Comparison of ENCODE assay signal across 11 cellular contexts in the genomic region with DNA sequence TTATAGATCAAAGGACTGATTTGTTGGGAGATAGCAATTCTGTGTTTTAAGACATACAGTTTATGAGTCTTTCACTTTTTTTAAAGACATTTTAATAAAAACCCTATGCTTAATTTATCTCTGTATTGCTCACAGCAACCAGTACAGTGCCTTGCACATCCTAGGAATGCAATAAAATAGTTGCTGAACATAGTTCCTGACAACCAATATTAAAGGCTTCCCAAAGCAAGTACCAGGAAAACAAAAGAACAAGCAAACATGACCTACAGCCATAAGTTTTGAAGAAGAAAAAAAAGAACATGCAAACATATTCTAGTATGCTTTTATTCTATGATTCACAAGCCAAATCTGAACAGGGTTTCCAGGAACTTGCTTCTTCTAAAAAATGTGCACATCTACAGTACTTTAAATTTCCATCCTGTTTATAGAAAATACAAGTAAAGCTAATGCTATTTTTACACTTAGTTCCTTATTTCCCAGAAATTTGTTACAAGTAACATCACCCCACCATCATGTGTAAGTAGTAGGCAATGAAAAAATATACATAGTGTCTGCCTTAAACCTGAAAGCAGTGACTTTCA. TPM values are rescaled to one million over a fixed set of nuclear protein-coding genes. Genes with fewer than 3 reads are reported as not detected.
DNase-seq lines count a peak whose midpoint lies in the region; ATAC-seq and TF ChIP-seq lines count a peak whose summit lies in the region.
"Had no signal": no experiment of that assay in that cellular context is flagged by ENCODE, and none has a peak within 500 bp of the region (broad histone marks: within the 10 kb centered on the region; RNA-seq: fewer than 3 reads in every experiment).

No MANE protein-coding gene starts in this region.

- H4K20me1 ChIP-seq in SK-N-SH (ENCODE audit: insufficient read depth) (no peaks in the 10 kb centered on the region), neural progenitor cell (ENCODE audit: low read depth) (peaks cover 88% of the 10 kb centered on the region)

- BruUV-seq in Calu3 (replicated peaks; lab: Mats Ljungman, UMichigan): no TSS peak

- H3K36me3 Mint-ChIP-seq in Calu3 (ENCODE audit: insufficient read depth, unreplicated experiment): peaks cover 66% of the 10 kb centered on the region
- no peaks in the 10 kb centered on the region for H3K36me3 Mint-ChIP-seq in endodermal cell (ENCODE audit: low read depth)
- no peaks in the 10 kb centered on the region for H3K36me3 Mint-ChIP-seq in neural progenitor cell

- DNase-seq in Calu3 (no peak), SK-N-SH (no peak), endodermal cell (no peak), neural progenitor cell (ENCODE audit: low spot score) (no peak), tibial artery (no peak), NCI-H69 (lab: John Stamatoyannopoulos, UW) (no peak), HT-29 (ENCODE audit: low spot score) (no peak)
- DNase-seq: activated effector memory CD4-positive, alpha-beta T cell treated with Interleukin-2 at 50 U/mL for 16 hours; heart right ventricle; NCI-H2081 treated with DMSO at 0.1 percent for 48 hours had no signal

- TF ChIP-seq CTCF in Calu3 (IDR thresholded peaks at IDR 0.05; ENCODE audit: unreplicated experiment) (no peak), SK-N-SH (IDR thresholded peaks at IDR 0.05) (no peak), endodermal cell (conservative IDR thresholded peaks at IDR 0.05) (no peak), neural progenitor cell (IDR thresholded peaks at IDR 0.05) (no peak), tibial artery (IDR thresholded peaks at IDR 0.05) (no peak)

- H3K27me3 Mint-ChIP-seq in Calu3 (ENCODE audit: unreplicated experiment) (no peaks in the 10 kb centered on the region), endodermal cell (ENCODE audit: insufficient read depth) (no peaks in the 10 kb centered on the region), neural progenitor cell (ENCODE audit: insufficient read depth, low read depth) (peaks cover 3% of the 10 kb centered on the region)

- H3K4me1 ChIP-seq in SK-N-SH (ENCODE audit: control insufficient read depth in 1 of 2, insufficient read depth in 2 of 2, low read depth in 1 of 2, low read length in 1 of 2) (peaks cover 2 to 43% of the 10 kb centered on the region in 2 experiments), endodermal cell (ENCODE audit: control insufficient read depth, insufficient read depth, low read length) (peaks cover 31% of the 10 kb centered on the region), neural progenitor cell (peaks cover 66% of the 10 kb centered on the region), tibial artery (peaks cover 0 to 41% (median 23%) of the 10 kb centered on the region in 4 donors)

- H3K27ac ChIP-seq in SK-N-SH (ENCODE audit: low read depth in 2 of 2, low read length in 1 of 2): peak overlapping the region; percentile 73 to 80; a peak in 3 of 4 replicates
- H3K27ac ChIP-seq in endodermal cell (ENCODE audit: low read depth, low read length): peak overlapping the region; percentile 82
- H3K27ac ChIP-seq in neural progenitor cell: peak overlapping the region; percentile 17
- no peak overlapping the region for H3K27ac ChIP-seq in tibial artery

- H3K27me3 ChIP-seq in SK-N-SH (ENCODE audit: insufficient read depth) (no peaks in the 10 kb centered on the region), endodermal cell (ENCODE audit: control insufficient read depth, insufficient read depth, low read length, poor library complexity, severe bottlenecking) (no peaks in the 10 kb centered on the region), neural progenitor cell (no peaks in the 10 kb centered on the region), tibial artery (no peaks in the 10 kb centered on the region)
- H3K27me3 ChIP-seq: heart right ventricle had no signal

- no peak for ATAC-seq in GM19463 (IDR thresholded peaks at IDR 0.05; ENCODE audit: unreplicated experiment)
- ATAC-seq: heart right ventricle had no signal

- POLR2A ChIA-PET in SK-N-SH (lab: Yijun Ruan, JAX): no interaction called here

- H3K27ac Mint-ChIP-seq in Calu3 (ENCODE audit: unreplicated experiment): peak overlapping the region; percentile 94
- no peak overlapping the region for H3K27ac Mint-ChIP-seq in endodermal cell
- H3K27ac Mint-ChIP-seq in neural progenitor cell: peak overlapping the region; percentile 85

- H3K9me3 Mint-ChIP-seq in Calu3 (ENCODE audit: low read depth, unreplicated experiment): no peaks in the 10 kb centered on the region
- H3K9me3 Mint-ChIP-seq in endodermal cell: no peaks in the 10 kb centered on the region
- no peaks in the 10 kb centered on the region for H3K9me3 Mint-ChIP-seq in neural progenitor cell

- peak overlapping the region; percentile 20; the same call in 1 of the 2 replicates for H3K9ac ChIP-seq in SK-N-SH
- H3K9ac ChIP-seq in endodermal cell (ENCODE audit: extremely low read depth, low read length, poor library complexity, severe bottlenecking): peak overlapping the region; percentile 6
- H3K9ac ChIP-seq in neural progenitor cell: peak overlapping the region; percentile 8

- H3K9me2 ChIP-seq in SK-N-SH: no peaks in the 10 kb centered on the region

- no peak for TF ChIP-seq EP300 in SK-N-SH (IDR thresholded peaks at IDR 0.05; ENCODE audit: borderline replicate concordance in 1 of 2, low read depth in 1 of 2, low read length in 1 of 2)

- CTCF ChIA-PET in Calu3 (lab: Charles Lee): no interaction called here
- CTCF ChIA-PET in SK-N-SH (lab: Yijun Ruan, JAX): no interaction called here

- peak overlapping the region; percentile 81; the same call in 1 of the 2 replicates for H3K4me2 ChIP-seq in SK-N-SH
- H3K4me2 ChIP-seq in neural progenitor cell: peak overlapping the region; percentile 96

- no peak for TF ChIP-seq RAD21 in SK-N-SH (IDR thresholded peaks at IDR 0.05; ENCODE audit: low read length)

- H3K4me3 Mint-ChIP-seq in Calu3 (ENCODE audit: low read depth, unreplicated experiment) (peak overlapping the region; percentile 97), endodermal cell (no peak overlapping the region), neural progenitor cell (peak overlapping the region; percentile 99)

- H2AFZ ChIP-seq in SK-N-SH (ENCODE audit: low read depth): no peak overlapping the region
- H2AFZ ChIP-seq in neural progenitor cell (replicated peaks): no peak overlapping the region

- H3K4me3 ChIP-seq in SK-N-SH (ENCODE audit: low read depth in 2 of 2, low read length in 1 of 2) (peak overlapping the region in 1 of 2 experiments; percentile 4; a peak in 1 of 4 replicates), endodermal cell (ENCODE audit: low read length) (peak overlapping the region; percentile 17), neural progenitor cell (peak overlapping the region; percentile 92), tibial artery (no peak overlapping the region)

- peaks cover 65% of the 10 kb centered on the region for H3K79me2 ChIP-seq in SK-N-SH (ENCODE audit: insufficient read depth)
- H3K79me2 ChIP-seq in neural progenitor cell (ENCODE audit: low read depth): peaks cover 98% of the 10 kb centered on the region

- H3K4me1 Mint-ChIP-seq in Calu3 (ENCODE audit: low read depth, unreplicated experiment) (peaks cover 41% of the 10 kb centered on the region), endodermal cell (peaks cover 59% of the 10 kb centered on the region), neural progenitor cell (peaks cover 65% of the 10 kb centered on the region)

- peaks cover 17% of the 10 kb centered on the region for H3F3A ChIP-seq in SK-N-SH (replicated peaks; ENCODE audit: insufficient read depth)
- H3F3A ChIP-seq in neural progenitor cell (ENCODE audit: low read depth): peaks cover 65% of the 10 kb centered on the region

- intact Hi-C loops in Calu3 (cut with micrococcal nuclease; ENCODE audit: unreplicated experiment): loop anchor here (5.0 to 10.0 kb wide), 3 partner anchors 37 to 479 kb away; no protein-coding TSS in a partner anchor
- intact Hi-C loops in tibial artery (cut with DNase I; ENCODE audit: low total_unique reads): loop anchor here (10.0 kb wide), 1 partner anchor 159 kb away; no protein-coding TSS in a partner anchor

- no peaks in the 10 kb centered on the region for H3K36me3 ChIP-seq in SK-N-SH (replicated peaks in 1 of 2; ENCODE audit: control insufficient read depth in 1 of 2, insufficient read depth in 2 of 2, low read length in 1 of 2)
- no peaks in the 10 kb centered on the region for H3K36me3 ChIP-seq in endodermal cell (ENCODE audit: control insufficient read depth, insufficient read depth, low read length)
- no peaks in the 10 kb centered on the region for H3K36me3 ChIP-seq in neural progenitor cell
- H3K36me3 ChIP-seq in tibial artery: no peaks in the 10 kb centered on the region
- H3K36me3 ChIP-seq: heart right ventricle had no signal

- no peaks in the 10 kb centered on the region for H3K9me3 ChIP-seq in SK-N-SH
- H3K9me3 ChIP-seq in endodermal cell (ENCODE audit: control insufficient read depth, low read length): no peaks in the 10 kb centered on the region
- H3K9me3 ChIP-seq in neural progenitor cell (ENCODE audit: low read depth): no peaks in the 10 kb centered on the region
- no peaks in the 10 kb centered on the region for H3K9me3 ChIP-seq in tibial artery
- H3K9me3 ChIP-seq: heart right ventricle had no signal

TF ChIP-seq in SK-N-SH, 30 proteins besides CTCF, POLR2A, EP300 and RAD21 (continues in another document):
- TF ChIP-seq, protein P1, sequence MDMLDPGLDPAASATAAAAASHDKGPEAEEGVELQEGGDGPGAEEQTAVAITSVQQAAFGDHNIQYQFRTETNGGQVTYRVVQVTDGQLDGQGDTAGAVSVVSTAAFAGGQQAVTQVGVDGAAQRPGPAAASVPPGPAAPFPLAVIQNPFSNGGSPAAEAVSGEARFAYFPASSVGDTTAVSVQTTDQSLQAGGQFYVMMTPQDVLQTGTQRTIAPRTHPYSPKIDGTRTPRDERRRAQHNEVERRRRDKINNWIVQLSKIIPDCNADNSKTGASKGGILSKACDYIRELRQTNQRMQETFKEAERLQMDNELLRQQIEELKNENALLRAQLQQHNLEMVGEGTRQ (IDR thresholded peaks at IDR 0.05; ENCODE audit: borderline replicate concordance, low read depth, low read length): no peak
- TF ChIP-seq JUND (IDR thresholded peaks at IDR 0.05) (no peak), RCOR1 (IDR thresholded peaks at IDR 0.05; ENCODE audit: low read length) (no peak), GATA2 (CRISPR knock-in tag; IDR thresholded peaks at IDR 0.05) (no peak), CHD2 (IDR thresholded peaks at IDR 0.05; ENCODE audit: low read length, partially characterized antibody) (no peak), MEF2A (IDR thresholded peaks at IDR 0.05; ENCODE audit: borderline replicate concordance, low read depth) (no peak)

RNA-seq across cellular contexts. Expression of a gene that starts 4.5 kb away (rescaled TPM):
- total RNA-seq in Calu3 (2022) (89.0 and 122 TPM in 2 replicates), endodermal cell (10 to 100 TPM; 57.9 to 70.1 TPM), neural progenitor cell (ENCODE audit: low replicate concordance) (185 and 218 TPM in 2 replicates)
- 39.8 and 46.0 TPM in 2 replicates for polyA plus RNA-seq in SK-N-SH (2012; rRNA removed)
- polyA plus RNA-seq in SK-N-SH (2012; cell fraction: cytosol; rRNA removed): 28.2 and 31.0 TPM in 2 replicates
- polyA plus RNA-seq in SK-N-SH (2012; cell fraction: nucleus; rRNA removed): 48.4 and 56.5 TPM in 2 replicates
- polyA plus RNA-seq in endodermal cell (2013, experiment 1 of 2): 143 TPM
- polyA plus RNA-seq in endodermal cell (2013, experiment 2 of 2): 152 TPM
- total RNA-seq in HT-29 (2014; rRNA removed; shearing (Covaris generic)): 71.6 and 102 TPM in 2 replicates

Comparison
In these comparisons a context has a peak if more than half of its experiments do, and no peak if none do; other contexts are left out.
1. H3K27ac ChIP-seq: peak in SK-N-SH (2 of 2), endodermal cell (single experiment) and neural progenitor cell (single experiment); none in tibial artery (0 of 2).
2. H3K4me3 ChIP-seq: peak in endodermal cell (single experiment) and neural progenitor cell (single experiment); none in tibial artery (0 of 2).
3. Peak in every context shown above with its lines, with median percentiles within 50 percentile points of each other: H3K9ac ChIP-seq.